Comparison of ENCODE assay signal across 1 cellular context in the genomic region with DNA sequence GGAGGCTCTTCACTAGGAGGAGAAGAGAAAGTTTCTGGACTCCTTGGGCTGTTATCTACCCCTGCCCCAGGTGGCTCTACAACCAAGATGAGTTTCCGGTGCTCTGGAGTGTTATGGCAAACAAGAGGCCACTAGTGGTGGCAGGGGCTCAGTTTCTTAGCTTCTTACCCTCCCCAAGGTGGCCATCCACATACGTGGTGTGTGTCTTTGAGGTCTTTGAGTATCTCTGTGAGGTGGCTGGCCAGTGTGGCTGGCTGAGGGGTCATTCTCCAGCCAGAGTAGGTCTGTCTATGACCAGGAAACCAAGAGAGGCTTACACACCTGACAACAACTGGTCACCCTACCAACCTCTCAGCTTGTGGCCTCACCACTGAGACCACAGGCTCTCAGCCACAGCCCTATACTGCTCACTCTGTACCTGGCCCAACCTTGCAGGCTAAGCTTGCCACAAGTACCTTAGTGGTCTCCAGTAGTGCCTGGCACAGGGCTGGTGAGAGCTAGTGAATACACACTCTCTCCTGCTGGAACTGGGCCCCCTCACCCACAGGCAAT.
TF ChIP-seq lines count a peak whose summit lies in the region.

No MANE protein-coding gene starts in this region.

TF ChIP-seq in K562, 482 proteins besides CTCF, POLR2A, EP300 and RAD21:
- TF ChIP-seq ZNF134 (CRISPR knock-in tag; conservative IDR thresholded peaks at IDR 0.05) (no peak), ZC3H11A (IDR thresholded peaks at IDR 0.05; ENCODE audit: low read depth, low read length) (no peak), ZNF316 (IDR thresholded peaks at IDR 0.05) (no peak), ZNF699 (CRISPR knock-in tag; IDR thresholded peaks at IDR 0.05; ENCODE audit: insufficient replicate concordance) (no peak), RFX5 (IDR thresholded peaks at IDR 0.05; ENCODE audit: low read depth, low read length) (no peak), ZNF232 (CRISPR knock-in tag; IDR thresholded peaks at IDR 0.05) (no peak), BDP1 (IDR thresholded peaks at IDR 0.05; ENCODE audit: insufficient read depth, insufficient read length) (no peak), ZNF311 (CRISPR knock-in tag; IDR thresholded peaks at IDR 0.05) (no peak), CBX2 (IDR thresholded peaks at IDR 0.05; ENCODE audit: insufficient read depth, low read length, poor library complexity, severe bottlenecking) (no peak), ETV1 (tag; conservative IDR thresholded peaks at IDR 0.05; ENCODE audit: low read depth) (peak; percentile 57; the same call in 1 of the 2 replicates), ZNF224 (CRISPR knock-in tag; IDR thresholded peaks at IDR 0.05) (no peak), RBM25 (IDR thresholded peaks at IDR 0.05; ENCODE audit: low read depth, low read length, severe bottlenecking) (no peak), SREBF1 (IDR thresholded peaks at IDR 0.05; ENCODE audit: borderline replicate concordance, low read depth, low read length) (no peak), GATAD2B (IDR thresholded peaks at IDR 0.05; ENCODE audit: borderline replicate concordance) (no peak), NEUROD1 (IDR thresholded peaks at IDR 0.05; ENCODE audit: borderline replicate concordance, low read depth, low read length, partially characterized antibody) (no peak), EWSR1 (IDR thresholded peaks at IDR 0.05; ENCODE audit: borderline replicate concordance, low read depth, partially characterized antibody) (no peak), SMAD4 (CRISPR knock-in tag; conservative IDR thresholded peaks at IDR 0.05) (0 out of 2 replicates have a peak, but pooled peaks have one; percentile 42), NCOA1 (IDR thresholded peaks at IDR 0.05; ENCODE audit: low read depth) (no peak), ZNF347 (CRISPR knock-in tag; IDR thresholded peaks at IDR 0.05; ENCODE audit: low read depth) (no peak)
- TF ChIP-seq, protein P1, sequence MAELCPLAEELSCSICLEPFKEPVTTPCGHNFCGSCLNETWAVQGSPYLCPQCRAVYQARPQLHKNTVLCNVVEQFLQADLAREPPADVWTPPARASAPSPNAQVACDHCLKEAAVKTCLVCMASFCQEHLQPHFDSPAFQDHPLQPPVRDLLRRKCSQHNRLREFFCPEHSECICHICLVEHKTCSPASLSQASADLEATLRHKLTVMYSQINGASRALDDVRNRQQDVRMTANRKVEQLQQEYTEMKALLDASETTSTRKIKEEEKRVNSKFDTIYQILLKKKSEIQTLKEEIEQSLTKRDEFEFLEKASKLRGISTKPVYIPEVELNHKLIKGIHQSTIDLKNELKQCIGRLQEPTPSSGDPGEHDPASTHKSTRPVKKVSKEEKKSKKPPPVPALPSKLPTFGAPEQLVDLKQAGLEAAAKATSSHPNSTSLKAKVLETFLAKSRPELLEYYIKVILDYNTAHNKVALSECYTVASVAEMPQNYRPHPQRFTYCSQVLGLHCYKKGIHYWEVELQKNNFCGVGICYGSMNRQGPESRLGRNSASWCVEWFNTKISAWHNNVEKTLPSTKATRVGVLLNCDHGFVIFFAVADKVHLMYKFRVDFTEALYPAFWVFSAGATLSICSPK (IDR thresholded peaks at IDR 0.05; ENCODE audit: borderline replicate concordance): no peak
- TF ChIP-seq, protein P2, sequence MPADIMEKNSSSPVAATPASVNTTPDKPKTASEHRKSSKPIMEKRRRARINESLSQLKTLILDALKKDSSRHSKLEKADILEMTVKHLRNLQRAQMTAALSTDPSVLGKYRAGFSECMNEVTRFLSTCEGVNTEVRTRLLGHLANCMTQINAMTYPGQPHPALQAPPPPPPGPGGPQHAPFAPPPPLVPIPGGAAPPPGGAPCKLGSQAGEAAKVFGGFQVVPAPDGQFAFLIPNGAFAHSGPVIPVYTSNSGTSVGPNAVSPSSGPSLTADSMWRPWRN (IDR thresholded peaks at IDR 0.05; ENCODE audit: low read depth): no peak
- TF ChIP-seq, protein P3, sequence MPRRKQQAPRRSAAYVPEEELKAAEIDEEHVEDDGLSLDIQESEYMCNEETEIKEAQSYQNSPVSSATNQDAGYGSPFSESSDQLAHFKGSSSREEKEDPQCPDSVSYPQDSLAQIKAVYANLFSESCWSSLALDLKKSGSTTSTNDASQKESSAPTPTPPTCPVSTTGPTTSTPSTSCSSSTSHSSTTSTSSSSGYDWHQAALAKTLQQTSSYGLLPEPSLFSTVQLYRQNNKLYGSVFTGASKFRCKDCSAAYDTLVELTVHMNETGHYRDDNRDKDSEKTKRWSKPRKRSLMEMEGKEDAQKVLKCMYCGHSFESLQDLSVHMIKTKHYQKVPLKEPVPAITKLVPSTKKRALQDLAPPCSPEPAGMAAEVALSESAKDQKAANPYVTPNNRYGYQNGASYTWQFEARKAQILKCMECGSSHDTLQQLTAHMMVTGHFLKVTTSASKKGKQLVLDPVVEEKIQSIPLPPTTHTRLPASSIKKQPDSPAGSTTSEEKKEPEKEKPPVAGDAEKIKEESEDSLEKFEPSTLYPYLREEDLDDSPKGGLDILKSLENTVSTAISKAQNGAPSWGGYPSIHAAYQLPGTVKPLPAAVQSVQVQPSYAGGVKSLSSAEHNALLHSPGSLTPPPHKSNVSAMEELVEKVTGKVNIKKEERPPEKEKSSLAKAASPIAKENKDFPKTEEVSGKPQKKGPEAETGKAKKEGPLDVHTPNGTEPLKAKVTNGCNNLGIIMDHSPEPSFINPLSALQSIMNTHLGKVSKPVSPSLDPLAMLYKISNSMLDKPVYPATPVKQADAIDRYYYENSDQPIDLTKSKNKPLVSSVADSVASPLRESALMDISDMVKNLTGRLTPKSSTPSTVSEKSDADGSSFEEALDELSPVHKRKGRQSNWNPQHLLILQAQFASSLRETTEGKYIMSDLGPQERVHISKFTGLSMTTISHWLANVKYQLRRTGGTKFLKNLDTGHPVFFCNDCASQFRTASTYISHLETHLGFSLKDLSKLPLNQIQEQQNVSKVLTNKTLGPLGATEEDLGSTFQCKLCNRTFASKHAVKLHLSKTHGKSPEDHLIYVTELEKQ (CRISPR knock-in tag; IDR thresholded peaks at IDR 0.05): no peak
- TF ChIP-seq, protein P4, sequence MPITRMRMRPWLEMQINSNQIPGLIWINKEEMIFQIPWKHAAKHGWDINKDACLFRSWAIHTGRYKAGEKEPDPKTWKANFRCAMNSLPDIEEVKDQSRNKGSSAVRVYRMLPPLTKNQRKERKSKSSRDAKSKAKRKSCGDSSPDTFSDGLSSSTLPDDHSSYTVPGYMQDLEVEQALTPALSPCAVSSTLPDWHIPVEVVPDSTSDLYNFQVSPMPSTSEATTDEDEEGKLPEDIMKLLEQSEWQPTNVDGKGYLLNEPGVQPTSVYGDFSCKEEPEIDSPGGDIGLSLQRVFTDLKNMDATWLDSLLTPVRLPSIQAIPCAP (CRISPR knock-in tag; IDR thresholded peaks at IDR 0.05; ENCODE audit: borderline replicate concordance): no peak
- TF ChIP-seq, protein P5, sequence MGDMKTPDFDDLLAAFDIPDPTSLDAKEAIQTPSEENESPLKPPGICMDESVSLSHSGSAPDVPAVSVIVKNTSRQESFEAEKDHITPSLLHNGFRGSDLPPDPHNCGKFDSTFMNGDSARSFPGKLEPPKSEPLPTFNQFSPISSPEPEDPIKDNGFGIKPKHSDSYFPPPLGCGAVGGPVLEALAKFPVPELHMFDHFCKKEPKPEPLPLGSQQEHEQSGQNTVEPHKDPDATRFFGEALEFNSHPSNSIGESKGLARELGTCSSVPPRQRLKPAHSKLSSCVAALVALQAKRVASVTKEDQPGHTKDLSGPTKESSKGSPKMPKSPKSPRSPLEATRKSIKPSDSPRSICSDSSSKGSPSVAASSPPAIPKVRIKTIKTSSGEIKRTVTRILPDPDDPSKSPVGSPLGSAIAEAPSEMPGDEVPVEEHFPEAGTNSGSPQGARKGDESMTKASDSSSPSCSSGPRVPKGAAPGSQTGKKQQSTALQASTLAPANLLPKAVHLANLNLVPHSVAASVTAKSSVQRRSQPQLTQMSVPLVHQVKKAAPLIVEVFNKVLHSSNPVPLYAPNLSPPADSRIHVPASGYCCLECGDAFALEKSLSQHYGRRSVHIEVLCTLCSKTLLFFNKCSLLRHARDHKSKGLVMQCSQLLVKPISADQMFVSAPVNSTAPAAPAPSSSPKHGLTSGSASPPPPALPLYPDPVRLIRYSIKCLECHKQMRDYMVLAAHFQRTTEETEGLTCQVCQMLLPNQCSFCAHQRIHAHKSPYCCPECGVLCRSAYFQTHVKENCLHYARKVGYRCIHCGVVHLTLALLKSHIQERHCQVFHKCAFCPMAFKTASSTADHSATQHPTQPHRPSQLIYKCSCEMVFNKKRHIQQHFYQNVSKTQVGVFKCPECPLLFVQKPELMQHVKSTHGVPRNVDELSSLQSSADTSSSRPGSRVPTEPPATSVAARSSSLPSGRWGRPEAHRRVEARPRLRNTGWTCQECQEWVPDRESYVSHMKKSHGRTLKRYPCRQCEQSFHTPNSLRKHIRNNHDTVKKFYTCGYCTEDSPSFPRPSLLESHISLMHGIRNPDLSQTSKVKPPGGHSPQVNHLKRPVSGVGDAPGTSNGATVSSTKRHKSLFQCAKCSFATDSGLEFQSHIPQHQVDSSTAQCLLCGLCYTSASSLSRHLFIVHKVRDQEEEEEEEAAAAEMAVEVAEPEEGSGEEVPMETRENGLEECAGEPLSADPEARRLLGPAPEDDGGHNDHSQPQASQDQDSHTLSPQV (IDR thresholded peaks at IDR 0.05): peak; percentile 87
- TF ChIP-seq, protein P6, sequence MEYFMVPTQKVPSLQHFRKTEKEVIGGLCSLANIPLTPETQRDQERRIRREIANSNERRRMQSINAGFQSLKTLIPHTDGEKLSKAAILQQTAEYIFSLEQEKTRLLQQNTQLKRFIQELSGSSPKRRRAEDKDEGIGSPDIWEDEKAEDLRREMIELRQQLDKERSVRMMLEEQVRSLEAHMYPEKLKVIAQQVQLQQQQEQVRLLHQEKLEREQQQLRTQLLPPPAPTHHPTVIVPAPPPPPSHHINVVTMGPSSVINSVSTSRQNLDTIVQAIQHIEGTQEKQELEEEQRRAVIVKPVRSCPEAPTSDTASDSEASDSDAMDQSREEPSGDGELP (CRISPR knock-in tag; IDR thresholded peaks at IDR 0.05; ENCODE audit: borderline replicate concordance): peak; percentile 25; the same call in 1 of the 2 replicates
- TF ChIP-seq, protein P7, sequence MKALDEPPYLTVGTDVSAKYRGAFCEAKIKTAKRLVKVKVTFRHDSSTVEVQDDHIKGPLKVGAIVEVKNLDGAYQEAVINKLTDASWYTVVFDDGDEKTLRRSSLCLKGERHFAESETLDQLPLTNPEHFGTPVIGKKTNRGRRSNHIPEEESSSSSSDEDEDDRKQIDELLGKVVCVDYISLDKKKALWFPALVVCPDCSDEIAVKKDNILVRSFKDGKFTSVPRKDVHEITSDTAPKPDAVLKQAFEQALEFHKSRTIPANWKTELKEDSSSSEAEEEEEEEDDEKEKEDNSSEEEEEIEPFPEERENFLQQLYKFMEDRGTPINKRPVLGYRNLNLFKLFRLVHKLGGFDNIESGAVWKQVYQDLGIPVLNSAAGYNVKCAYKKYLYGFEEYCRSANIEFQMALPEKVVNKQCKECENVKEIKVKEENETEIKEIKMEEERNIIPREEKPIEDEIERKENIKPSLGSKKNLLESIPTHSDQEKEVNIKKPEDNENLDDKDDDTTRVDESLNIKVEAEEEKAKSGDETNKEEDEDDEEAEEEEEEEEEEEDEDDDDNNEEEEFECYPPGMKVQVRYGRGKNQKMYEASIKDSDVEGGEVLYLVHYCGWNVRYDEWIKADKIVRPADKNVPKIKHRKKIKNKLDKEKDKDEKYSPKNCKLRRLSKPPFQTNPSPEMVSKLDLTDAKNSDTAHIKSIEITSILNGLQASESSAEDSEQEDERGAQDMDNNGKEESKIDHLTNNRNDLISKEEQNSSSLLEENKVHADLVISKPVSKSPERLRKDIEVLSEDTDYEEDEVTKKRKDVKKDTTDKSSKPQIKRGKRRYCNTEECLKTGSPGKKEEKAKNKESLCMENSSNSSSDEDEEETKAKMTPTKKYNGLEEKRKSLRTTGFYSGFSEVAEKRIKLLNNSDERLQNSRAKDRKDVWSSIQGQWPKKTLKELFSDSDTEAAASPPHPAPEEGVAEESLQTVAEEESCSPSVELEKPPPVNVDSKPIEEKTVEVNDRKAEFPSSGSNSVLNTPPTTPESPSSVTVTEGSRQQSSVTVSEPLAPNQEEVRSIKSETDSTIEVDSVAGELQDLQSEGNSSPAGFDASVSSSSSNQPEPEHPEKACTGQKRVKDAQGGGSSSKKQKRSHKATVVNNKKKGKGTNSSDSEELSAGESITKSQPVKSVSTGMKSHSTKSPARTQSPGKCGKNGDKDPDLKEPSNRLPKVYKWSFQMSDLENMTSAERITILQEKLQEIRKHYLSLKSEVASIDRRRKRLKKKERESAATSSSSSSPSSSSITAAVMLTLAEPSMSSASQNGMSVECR (CRISPR knock-in tag; IDR thresholded peaks at IDR 0.05): no peak
- TF ChIP-seq, protein P8, sequence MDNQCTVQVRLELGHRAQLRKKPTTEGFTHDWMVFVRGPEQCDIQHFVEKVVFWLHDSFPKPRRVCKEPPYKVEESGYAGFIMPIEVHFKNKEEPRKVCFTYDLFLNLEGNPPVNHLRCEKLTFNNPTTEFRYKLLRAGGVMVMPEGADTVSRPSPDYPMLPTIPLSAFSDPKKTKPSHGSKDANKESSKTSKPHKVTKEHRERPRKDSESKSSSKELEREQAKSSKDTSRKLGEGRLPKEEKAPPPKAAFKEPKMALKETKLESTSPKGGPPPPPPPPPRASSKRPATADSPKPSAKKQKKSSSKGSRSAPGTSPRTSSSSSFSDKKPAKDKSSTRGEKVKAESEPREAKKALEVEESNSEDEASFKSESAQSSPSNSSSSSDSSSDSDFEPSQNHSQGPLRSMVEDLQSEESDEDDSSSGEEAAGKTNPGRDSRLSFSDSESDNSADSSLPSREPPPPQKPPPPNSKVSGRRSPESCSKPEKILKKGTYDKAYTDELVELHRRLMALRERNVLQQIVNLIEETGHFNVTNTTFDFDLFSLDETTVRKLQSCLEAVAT (IDR thresholded peaks at IDR 0.05): no peak
